ENCODE assay signal across 32 cellular contexts in the genomic region with DNA sequence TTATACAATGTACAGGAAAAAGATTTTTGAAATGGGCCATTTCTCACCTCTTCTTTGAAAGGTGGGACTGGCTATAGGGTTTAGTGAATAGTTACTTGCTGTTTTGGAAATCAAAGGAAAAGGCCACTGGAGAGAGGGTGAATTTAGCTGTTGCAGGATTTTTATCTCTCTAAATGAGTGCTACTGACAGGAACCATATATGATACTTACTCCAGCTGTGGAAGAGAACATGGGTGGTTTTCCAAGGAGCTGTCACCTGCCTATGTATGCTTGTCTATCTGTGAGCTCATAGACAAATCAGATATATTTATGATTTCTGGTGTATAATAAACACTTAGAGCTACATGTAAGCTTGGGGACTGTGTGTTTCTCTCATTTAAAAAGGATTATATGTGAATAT.
"Had no signal": no experiment of that assay in that cellular context is flagged by ENCODE, and none has a peak within 500 bp of the region (broad histone marks: within the 10 kb centered on the region; RNA-seq: fewer than 3 reads in every experiment).

No MANE protein-coding gene starts in this region.

- H3K4me3 Mint-ChIP-seq: activated B cell treated with CpG ODN at 0.5 μM for 24 hours; activated CD8-positive, alpha-beta T cell treated with anti-CD3 and anti-CD28 coated beads for 36 hours; activated naive CD4-positive, alpha-beta T cell treated with anti-CD3 and anti-CD28 coated beads for 36 hours; activated naive CD4-positive, alpha-beta T cell treated with anti-CD3 and anti-CD28 coated beads, Interleukin-2, amount 50 U/mL, for 24 hours; activated naive CD8-positive, alpha-beta T cell treated with anti-CD3 and anti-CD28 coated beads for 36 hours; activated naive CD8-positive, alpha-beta T cell treated with anti-CD3 and anti-CD28 coated beads, Interleukin-2, amount 50 U/mL, for 24 hours; activated T-helper 1 cell treated with anti-CD3 and anti-CD28 coated beads, Interleukin-12 subunit alpha, Interleukin-12 subunit beta, Interleukin-2, Interleukin-4 antibody, amounts not matched to agents 30 ng/mL and 10 ng/mL and 1 ng/mL, durations not matched to agents 14 hours and 24 hours and 36 hours; central memory CD8-positive, alpha-beta T cell; dendritic cell treated with granulocyte-macrophage colony-stimulating factor and Interleukin-4, amounts not matched to agents 40 ng/mL and 50 ng/mL, for 4 days; endodermal cell; T-helper 17 cell; T-helper 2 cell treated with Interferon-gamma antibody and Interleukin-4, amounts not matched to agents 5 μg/mL and 100 μg/mL, for 36 hours had no signal

- H3K36me3 Mint-ChIP-seq: activated naive CD4-positive, alpha-beta T cell treated with anti-CD3 and anti-CD28 coated beads, Interleukin-2, amount 50 U/mL, for 24 hours; activated naive CD8-positive, alpha-beta T cell treated with anti-CD3 and anti-CD28 coated beads for 36 hours had no signal

- H3K27me3 ChIP-seq: adrenal gland, body of pancreas had no signal

- H3K9me3 ChIP-seq: adrenal gland, body of pancreas had no signal

- ATAC-seq: activated CD4-positive, CD25-positive, alpha-beta regulatory T cell treated with anti-CD3 and anti-CD28 coated beads, Interleukin-2, amount 50 U/mL, for 24 hours; activated CD8-positive, alpha-beta T cell treated with anti-CD3 and anti-CD28 coated beads for 36 hours; activated naive CD8-positive, alpha-beta T cell treated with anti-CD3 and anti-CD28 coated beads, Interleukin-2, amount 50 U/mL, for 24 hours; body of pancreas; esophagus mucosa; T-helper 17 cell had no signal

- H3K4me3 ChIP-seq: adrenal gland, body of pancreas, coronary artery, dorsolateral prefrontal cortex had no signal

- H3K9me3 Mint-ChIP-seq: activated B cell treated with CpG ODN at 0.5 μM for 24 hours; activated CD8-positive, alpha-beta T cell treated with anti-CD3 and anti-CD28 coated beads for 36 hours; activated naive CD4-positive, alpha-beta T cell treated with anti-CD3 and anti-CD28 coated beads for 36 hours; activated naive CD4-positive, alpha-beta T cell treated with anti-CD3 and anti-CD28 coated beads, Interleukin-2, amount 50 U/mL, for 24 hours; activated naive CD8-positive, alpha-beta T cell treated with anti-CD3 and anti-CD28 coated beads for 36 hours; activated naive CD8-positive, alpha-beta T cell treated with anti-CD3 and anti-CD28 coated beads, Interleukin-2, amount 50 U/mL, for 24 hours; activated T-helper 1 cell treated with anti-CD3 and anti-CD28 coated beads, Interleukin-12 subunit alpha, Interleukin-12 subunit beta, Interleukin-2, Interleukin-4 antibody, amounts not matched to agents 30 ng/mL and 10 ng/mL and 1 ng/mL, durations not matched to agents 14 hours and 24 hours and 36 hours; activated T-helper 2 cell treated with anti-CD3 and anti-CD28 coated beads, Interferon-gamma antibody, Interleukin-2, Interleukin-4, amounts not matched to agents 10 μg/mL and 5 μg/mL and 100 μg/mL, durations not matched to agents 14 hours and 24 hours and 36 hours; central memory CD8-positive, alpha-beta T cell; dendritic cell treated with granulocyte-macrophage colony-stimulating factor and Interleukin-4, amounts not matched to agents 40 ng/mL and 50 ng/mL, for 4 days; endodermal cell; T-helper 2 cell treated with Interferon-gamma antibody and Interleukin-4, amounts not matched to agents 5 μg/mL and 100 μg/mL, for 36 hours had no signal

- H3K4me1 Mint-ChIP-seq: activated B cell treated with CpG ODN at 0.5 μM for 24 hours; activated naive CD4-positive, alpha-beta T cell treated with anti-CD3 and anti-CD28 coated beads, Interleukin-2, amount 50 U/mL, for 24 hours; activated naive CD8-positive, alpha-beta T cell treated with anti-CD3 and anti-CD28 coated beads for 36 hours; activated naive CD8-positive, alpha-beta T cell treated with anti-CD3 and anti-CD28 coated beads, Interleukin-2, amount 50 U/mL, for 24 hours; central memory CD8-positive, alpha-beta T cell; endodermal cell; T-helper 17 cell had no signal

- H3K36me3 ChIP-seq: adrenal gland, WERI-Rb-1 had no signal

- H3K4me1 ChIP-seq: adrenal gland had no signal

- H3K27ac ChIP-seq: adrenal gland, body of pancreas, coronary artery, dorsolateral prefrontal cortex, WERI-Rb-1 had no signal

- DNase-seq: activated B cell treated with CpG ODN at 0.5 μM for 24 hours; activated CD4-positive, alpha-beta T cell treated with anti-CD3 and anti-CD28 coated beads for 48 hours; activated CD4-positive, alpha-beta T cell treated with anti-CD3 and anti-CD28 coated beads, Interleukin-2, amount 50 U/mL, for 1 hour; activated CD4-positive, alpha-beta T cell treated with anti-CD3 and anti-CD28 coated beads, Interleukin-2, amount 50 U/mL, for 48 hours; activated CD8-positive, alpha-beta memory T cell treated with anti-CD3 and anti-CD28 coated beads for 24 hours; activated CD8-positive, alpha-beta T cell treated with anti-CD3 and anti-CD28 coated beads for 36 hours; activated effector memory CD4-positive, alpha-beta T cell treated with anti-CD3 and anti-CD28 coated beads, Interleukin-2, amount 50 U/mL, for 16 hours; activated naive CD4-positive, alpha-beta T cell treated with anti-CD3 and anti-CD28 coated beads for 36 hours; activated naive CD8-positive, alpha-beta T cell treated with anti-CD3 and anti-CD28 coated beads for 36 hours; activated naive CD8-positive, alpha-beta T cell treated with anti-CD3 and anti-CD28 coated beads, Interleukin-2, amount 50 U/mL, for 24 hours; activated T-cell treated with anti-CD3 and anti-CD28 coated beads, Interleukin-2, amount 50 U/mL, for 48 hours; adrenal gland; amygdala; aorta; body of pancreas; dorsolateral prefrontal cortex; effector memory CD4-positive, alpha-beta T cell; endodermal cell; foreskin fibroblast; T-helper 1 cell; T-helper 17 cell; T1000; WERI-Rb-1 had no signal
